Comparison of ENCODE assay signal across 1 cellular context in the genomic region with DNA sequence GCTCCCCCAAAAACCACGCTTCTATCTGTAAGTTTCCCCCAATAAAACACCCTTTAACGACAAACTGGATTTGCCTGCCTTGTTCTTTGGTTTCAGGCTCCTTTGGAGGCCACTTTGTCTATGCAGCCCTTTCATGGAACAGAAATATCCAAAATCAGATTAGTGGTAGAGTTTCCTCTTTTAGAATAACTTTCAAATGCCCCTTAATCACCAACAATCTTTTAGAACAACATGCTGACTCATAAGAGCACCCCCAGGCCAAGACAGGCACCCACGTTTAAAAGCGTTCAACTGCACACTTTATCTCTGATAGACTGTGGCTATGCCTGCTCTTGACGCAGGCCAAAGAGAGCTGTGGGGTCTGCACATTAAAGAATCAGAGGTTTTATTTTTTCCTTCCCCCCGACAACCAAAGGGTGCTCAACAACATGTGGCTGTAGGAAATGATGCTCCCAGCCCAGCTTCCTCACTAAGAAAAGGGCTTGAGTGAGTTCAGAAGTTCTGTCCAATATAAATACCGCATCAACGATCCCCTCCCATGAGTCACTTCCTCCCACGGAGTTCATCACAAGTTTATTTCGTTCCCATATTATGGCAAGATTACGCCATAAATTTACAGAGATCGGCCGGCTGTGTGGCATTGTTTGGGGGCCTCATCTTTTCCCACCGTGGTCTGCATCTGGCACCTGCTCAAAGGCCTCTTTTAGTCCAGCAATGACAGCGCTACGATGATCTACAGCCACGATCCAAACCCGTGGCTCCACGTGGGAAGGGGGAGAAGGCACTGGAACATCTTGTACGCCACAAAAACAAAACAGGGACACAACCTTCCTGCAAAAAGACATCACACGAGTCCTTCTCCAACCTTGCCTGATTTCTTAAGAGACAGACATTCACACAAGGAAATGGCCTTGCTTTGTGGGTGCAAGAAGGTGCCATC.
TF ChIP-seq lines count a peak whose summit lies in the region.

No MANE protein-coding gene starts in this region.

TF ChIP-seq in HEK293, 187 proteins besides CTCF, POLR2A, EP300 and RAD21 (continued from another document):
- TF ChIP-seq, protein P1, sequence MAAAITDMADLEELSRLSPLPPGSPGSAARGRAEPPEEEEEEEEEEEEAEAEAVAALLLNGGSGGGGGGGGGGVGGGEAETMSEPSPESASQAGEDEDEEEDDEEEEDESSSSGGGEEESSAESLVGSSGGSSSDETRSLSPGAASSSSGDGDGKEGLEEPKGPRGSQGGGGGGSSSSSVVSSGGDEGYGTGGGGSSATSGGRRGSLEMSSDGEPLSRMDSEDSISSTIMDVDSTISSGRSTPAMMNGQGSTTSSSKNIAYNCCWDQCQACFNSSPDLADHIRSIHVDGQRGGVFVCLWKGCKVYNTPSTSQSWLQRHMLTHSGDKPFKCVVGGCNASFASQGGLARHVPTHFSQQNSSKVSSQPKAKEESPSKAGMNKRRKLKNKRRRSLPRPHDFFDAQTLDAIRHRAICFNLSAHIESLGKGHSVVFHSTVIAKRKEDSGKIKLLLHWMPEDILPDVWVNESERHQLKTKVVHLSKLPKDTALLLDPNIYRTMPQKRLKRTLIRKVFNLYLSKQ (tag by site-specific recombination; IDR thresholded peaks at IDR 0.05; ENCODE audit: borderline replicate concordance), result no peak
- TF ChIP-seq ZNF626 (tag by site-specific recombination; IDR thresholded peaks at IDR 0.05) (no peak), ZNF629 (tag by site-specific recombination; IDR thresholded peaks at IDR 0.05) (peak; percentile 58), SP7 (tag by site-specific recombination; IDR thresholded peaks at IDR 0.05) (no peak), PRDM1 (tag by site-specific recombination; IDR thresholded peaks at IDR 0.05) (no peak), ZNF140 (tag by site-specific recombination; IDR thresholded peaks at IDR 0.05) (no peak), ZNF114 (tag by site-specific recombination; IDR thresholded peaks at IDR 0.05) (no peak), ZBTB7A (tag by site-specific recombination; IDR thresholded peaks at IDR 0.05; ENCODE audit: low read depth) (no peak), EGR2 (tag by site-specific recombination; IDR thresholded peaks at IDR 0.05; ENCODE audit: low read depth) (peak; percentile 35; the same call in 1 of the 2 replicates), ZEB2 (tag by site-specific recombination; IDR thresholded peaks at IDR 0.05) (peak; percentile 49; the same call in 1 of the 2 replicates), WT1 (tag by site-specific recombination; IDR thresholded peaks at IDR 0.05) (no peak), ZNF19 (tag by site-specific recombination; IDR thresholded peaks at IDR 0.05; ENCODE audit: low read depth) (no peak), YY2 (tag by site-specific recombination; IDR thresholded peaks at IDR 0.05) (no peak), ZBTB21 (tag by site-specific recombination; IDR thresholded peaks at IDR 0.05) (0 out of 2 replicates have a peak, but pooled peaks have one; percentile 11), ZNF341 (tag by site-specific recombination; IDR thresholded peaks at IDR 0.05; ENCODE audit: low read depth) (no peak), ZNF16 (tag by site-specific recombination; IDR thresholded peaks at IDR 0.05; ENCODE audit: low read depth) (no peak), ZNF223 (tag by site-specific recombination; IDR thresholded peaks at IDR 0.05) (no peak), ZNF354C (tag by site-specific recombination; IDR thresholded peaks at IDR 0.05; ENCODE audit: borderline replicate concordance, low read depth) (no peak), ZNF548 (tag by site-specific recombination; IDR thresholded peaks at IDR 0.05) (no peak), TCF7L2 (IDR thresholded peaks at IDR 0.05; ENCODE audit: borderline replicate concordance, low read depth, low read length) (no peak)
- TF ChIP-seq, protein P2, sequence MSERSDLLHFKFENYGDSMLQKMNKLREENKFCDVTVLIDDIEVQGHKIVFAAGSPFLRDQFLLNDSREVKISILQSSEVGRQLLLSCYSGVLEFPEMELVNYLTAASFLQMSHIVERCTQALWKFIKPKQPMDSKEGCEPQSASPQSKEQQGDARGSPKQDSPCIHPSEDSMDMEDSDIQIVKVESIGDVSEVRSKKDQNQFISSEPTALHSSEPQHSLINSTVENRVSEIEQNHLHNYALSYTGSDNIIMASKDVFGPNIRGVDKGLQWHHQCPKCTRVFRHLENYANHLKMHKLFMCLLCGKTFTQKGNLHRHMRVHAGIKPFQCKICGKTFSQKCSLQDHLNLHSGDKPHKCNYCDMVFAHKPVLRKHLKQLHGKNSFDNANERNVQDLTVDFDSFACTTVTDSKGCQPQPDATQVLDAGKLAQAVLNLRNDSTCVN (tag by site-specific recombination; optimal IDR thresholded peaks at IDR 0.05), result no peak
- TF ChIP-seq, protein P3, sequence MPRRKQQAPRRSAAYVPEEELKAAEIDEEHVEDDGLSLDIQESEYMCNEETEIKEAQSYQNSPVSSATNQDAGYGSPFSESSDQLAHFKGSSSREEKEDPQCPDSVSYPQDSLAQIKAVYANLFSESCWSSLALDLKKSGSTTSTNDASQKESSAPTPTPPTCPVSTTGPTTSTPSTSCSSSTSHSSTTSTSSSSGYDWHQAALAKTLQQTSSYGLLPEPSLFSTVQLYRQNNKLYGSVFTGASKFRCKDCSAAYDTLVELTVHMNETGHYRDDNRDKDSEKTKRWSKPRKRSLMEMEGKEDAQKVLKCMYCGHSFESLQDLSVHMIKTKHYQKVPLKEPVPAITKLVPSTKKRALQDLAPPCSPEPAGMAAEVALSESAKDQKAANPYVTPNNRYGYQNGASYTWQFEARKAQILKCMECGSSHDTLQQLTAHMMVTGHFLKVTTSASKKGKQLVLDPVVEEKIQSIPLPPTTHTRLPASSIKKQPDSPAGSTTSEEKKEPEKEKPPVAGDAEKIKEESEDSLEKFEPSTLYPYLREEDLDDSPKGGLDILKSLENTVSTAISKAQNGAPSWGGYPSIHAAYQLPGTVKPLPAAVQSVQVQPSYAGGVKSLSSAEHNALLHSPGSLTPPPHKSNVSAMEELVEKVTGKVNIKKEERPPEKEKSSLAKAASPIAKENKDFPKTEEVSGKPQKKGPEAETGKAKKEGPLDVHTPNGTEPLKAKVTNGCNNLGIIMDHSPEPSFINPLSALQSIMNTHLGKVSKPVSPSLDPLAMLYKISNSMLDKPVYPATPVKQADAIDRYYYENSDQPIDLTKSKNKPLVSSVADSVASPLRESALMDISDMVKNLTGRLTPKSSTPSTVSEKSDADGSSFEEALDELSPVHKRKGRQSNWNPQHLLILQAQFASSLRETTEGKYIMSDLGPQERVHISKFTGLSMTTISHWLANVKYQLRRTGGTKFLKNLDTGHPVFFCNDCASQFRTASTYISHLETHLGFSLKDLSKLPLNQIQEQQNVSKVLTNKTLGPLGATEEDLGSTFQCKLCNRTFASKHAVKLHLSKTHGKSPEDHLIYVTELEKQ (tag by site-specific recombination; IDR thresholded peaks at IDR 0.05; ENCODE audit: borderline replicate concordance), result no peak
- TF ChIP-seq, protein P4, sequence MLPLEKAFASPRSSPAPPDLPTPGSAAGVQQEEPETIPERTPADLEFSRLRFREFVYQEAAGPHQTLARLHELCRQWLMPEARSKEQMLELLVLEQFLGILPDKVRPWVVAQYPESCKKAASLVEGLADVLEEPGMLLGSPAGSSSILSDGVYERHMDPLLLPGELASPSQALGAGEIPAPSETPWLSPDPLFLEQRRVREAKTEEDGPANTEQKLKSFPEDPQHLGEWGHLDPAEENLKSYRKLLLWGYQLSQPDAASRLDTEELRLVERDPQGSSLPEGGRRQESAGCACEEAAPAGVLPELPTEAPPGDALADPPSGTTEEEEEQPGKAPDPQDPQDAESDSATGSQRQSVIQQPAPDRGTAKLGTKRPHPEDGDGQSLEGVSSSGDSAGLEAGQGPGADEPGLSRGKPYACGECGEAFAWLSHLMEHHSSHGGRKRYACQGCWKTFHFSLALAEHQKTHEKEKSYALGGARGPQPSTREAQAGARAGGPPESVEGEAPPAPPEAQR (tag by site-specific recombination; IDR thresholded peaks at IDR 0.05), result no peak
- TF ChIP-seq, protein P5, sequence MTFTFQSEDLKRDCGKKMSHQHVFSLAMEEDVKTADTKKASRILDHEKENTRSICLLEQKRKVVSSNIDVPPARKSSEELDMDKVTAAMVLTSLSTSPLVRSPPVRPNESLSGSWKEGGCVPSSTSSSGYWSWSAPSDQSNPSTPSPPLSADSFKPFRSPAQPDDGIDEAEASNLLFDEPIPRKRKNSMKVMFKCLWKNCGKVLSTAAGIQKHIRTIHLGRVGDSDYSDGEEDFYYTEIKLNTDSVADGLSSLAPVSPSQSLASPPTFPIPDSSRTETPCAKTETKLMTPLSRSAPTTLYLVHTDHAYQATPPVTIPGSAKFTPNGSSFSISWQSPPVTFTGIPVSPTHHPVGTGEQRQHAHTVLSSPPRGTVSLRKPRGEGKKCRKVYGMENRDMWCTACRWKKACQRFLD (tag by site-specific recombination; IDR thresholded peaks at IDR 0.05), result no peak
- TF ChIP-seq, protein P6, sequence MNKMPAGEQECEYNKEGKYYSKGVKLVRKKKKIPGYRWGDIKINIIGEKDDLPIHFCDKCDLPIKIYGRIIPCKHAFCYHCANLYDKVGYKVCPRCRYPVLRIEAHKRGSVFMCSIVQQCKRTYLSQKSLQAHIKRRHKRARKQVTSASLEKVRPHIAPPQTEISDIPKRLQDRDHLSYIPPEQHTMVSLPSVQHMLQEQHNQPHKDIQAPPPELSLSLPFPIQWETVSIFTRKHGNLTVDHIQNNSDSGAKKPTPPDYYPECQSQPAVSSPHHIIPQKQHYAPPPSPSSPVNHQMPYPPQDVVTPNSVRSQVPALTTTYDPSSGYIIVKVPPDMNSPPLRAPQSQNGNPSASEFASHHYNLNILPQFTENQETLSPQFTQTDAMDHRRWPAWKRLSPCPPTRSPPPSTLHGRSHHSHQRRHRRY (tag by site-specific recombination; IDR thresholded peaks at IDR 0.05), result no peak
- TF ChIP-seq, protein P7, sequence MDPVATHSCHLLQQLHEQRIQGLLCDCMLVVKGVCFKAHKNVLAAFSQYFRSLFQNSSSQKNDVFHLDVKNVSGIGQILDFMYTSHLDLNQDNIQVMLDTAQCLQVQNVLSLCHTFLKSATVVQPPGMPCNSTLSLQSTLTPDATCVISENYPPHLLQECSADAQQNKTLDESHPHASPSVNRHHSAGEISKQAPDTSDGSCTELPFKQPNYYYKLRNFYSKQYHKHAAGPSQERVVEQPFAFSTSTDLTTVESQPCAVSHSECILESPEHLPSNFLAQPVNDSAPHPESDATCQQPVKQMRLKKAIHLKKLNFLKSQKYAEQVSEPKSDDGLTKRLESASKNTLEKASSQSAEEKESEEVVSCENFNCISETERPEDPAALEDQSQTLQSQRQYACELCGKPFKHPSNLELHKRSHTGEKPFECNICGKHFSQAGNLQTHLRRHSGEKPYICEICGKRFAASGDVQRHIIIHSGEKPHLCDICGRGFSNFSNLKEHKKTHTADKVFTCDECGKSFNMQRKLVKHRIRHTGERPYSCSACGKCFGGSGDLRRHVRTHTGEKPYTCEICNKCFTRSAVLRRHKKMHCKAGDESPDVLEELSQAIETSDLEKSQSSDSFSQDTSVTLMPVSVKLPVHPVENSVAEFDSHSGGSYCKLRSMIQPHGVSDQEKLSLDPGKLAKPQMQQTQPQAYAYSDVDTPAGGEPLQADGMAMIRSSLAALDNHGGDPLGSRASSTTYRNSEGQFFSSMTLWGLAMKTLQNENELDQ (tag by site-specific recombination; IDR thresholded peaks at IDR 0.05; ENCODE audit: low read depth), result no peak
